Comparison of ENCODE assay signal across 34 cellular contexts in the genomic region with DNA sequence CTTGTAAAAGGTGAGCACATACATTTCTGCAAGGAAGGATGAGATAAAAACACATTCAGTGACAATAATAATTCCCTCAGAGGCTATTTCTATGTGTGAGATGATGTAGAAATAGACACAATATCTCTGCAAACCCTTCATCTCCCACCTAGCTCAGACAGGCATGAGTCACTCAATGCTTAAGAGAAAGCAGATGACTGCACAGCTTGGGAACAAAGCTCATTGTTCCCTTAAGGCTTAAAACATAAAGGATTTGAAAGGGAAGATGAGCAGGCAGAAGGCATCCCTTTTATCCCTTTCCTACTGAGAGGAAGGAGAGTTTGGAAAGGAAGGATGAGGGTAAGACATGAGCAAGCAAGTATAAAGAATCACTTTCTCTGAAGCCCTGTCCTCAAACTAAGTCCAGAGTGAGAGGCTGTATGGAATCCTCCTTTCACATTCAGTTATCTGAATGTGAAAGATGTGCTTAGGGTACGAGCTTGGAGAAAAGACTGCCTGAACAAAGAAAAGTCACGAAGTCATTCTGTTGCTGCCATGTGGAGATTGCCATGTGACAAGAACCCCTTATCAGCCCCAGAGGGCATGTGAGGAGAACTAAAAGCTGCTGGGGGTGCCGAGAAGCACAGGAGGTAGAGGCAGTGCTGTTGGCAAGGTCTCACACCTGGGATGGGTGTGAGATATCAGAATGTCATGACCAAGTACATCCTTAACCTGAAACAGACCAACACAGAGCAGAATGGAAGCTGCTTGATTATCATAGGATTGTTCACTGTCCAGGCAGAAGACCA. TPM values are rescaled to one million over a fixed set of nuclear protein-coding genes. Genes with fewer than 3 reads are reported as not detected.
DNase-seq lines count a peak whose midpoint lies in the region; ATAC-seq and TF ChIP-seq lines count a peak whose summit lies in the region.
"Had no signal": no experiment of that assay in that cellular context is flagged by ENCODE, and none has a peak within 500 bp of the region (broad histone marks: within the 10 kb centered on the region; RNA-seq: fewer than 3 reads in every experiment).

No MANE protein-coding gene starts in this region.

- H3K27ac ChIP-seq in GM23338 (ENCODE audit: low read depth): no peak overlapping the region
- H3K27ac ChIP-seq: gastrocnemius medialis, hepatocyte, prostate gland, tibial nerve had no signal

- peaks cover 74% of the 10 kb centered on the region for H3K9me3 Mint-ChIP-seq in GM23338

- H3K4me2 ChIP-seq in GM23338: no peak overlapping the region
- H3K4me2 ChIP-seq: hepatocyte had no signal

- DNase-seq in GM23338 (ENCODE audit: low spot score) (no peak), OCI-M1 (lab: John Stamatoyannopoulos, UW) (peak; percentile 88), epithelial cell of esophagus (ENCODE audit: low read depth) (peak; percentile 17), pons (ENCODE audit: low spot score) (peak; percentile 50)
- DNase-seq: ACHN; activated CD4-positive, alpha-beta T cell treated with anti-CD3 and anti-CD28 coated beads, Interleukin-2, amount 10 ng/mL, durations not matched to agents 24 days and 14 days; activated effector memory CD4-positive, alpha-beta T cell treated with anti-CD3 and anti-CD28 coated beads, Interleukin-2, amount 50 U/mL, for 16 hours; activated T-cell treated with anti-CD3 and anti-CD28 coated beads, Interleukin-2, amount 50 U/mL, for 1 hour; effector CD4-positive, alpha-beta T cell; gastrocnemius medialis; HCEC 1CT; left cardiac atrium; NCI-H1105 treated with DMSO at 0.1 percent for 48 hours; NCI-H2029; NCI-H226; SHP77; stimulated activated naive CD4-positive, alpha-beta T cell treated with Interleukin-2 at 50 U/mL for 16 hours; SW 1271; T1000 had no signal

- no peak for ATAC-seq in GM23338
- no peak for ATAC-seq in GM19035 (IDR thresholded peaks at IDR 0.05; ENCODE audit: unreplicated experiment)
- ATAC-seq in HG02938 (IDR thresholded peaks at IDR 0.05; ENCODE audit: unreplicated experiment): no peak
- no peak for ATAC-seq in GM19351 (IDR thresholded peaks at IDR 0.05; ENCODE audit: unreplicated experiment)
- ATAC-seq: gastrocnemius medialis, K562, left cardiac atrium, Panc1 had no signal

- H3K27me3 Mint-ChIP-seq in GM23338 (ENCODE audit: insufficient read depth, low read depth, poor library complexity): no peaks in the 10 kb centered on the region
- H3K27me3 Mint-ChIP-seq: activated CD4-positive, alpha-beta T cell treated with anti-CD3 and anti-CD28 coated beads, Interleukin-2, amount 10 ng/mL, durations not matched to agents 24 days and 14 days; central memory CD8-positive, alpha-beta T cell had no signal

- H3K36me3 ChIP-seq in GM23338 (ENCODE audit: insufficient read depth): no peaks in the 10 kb centered on the region
- H3K36me3 ChIP-seq: gastrocnemius medialis, prostate gland, tibial nerve had no signal

- no peaks in the 10 kb centered on the region for H3K27me3 ChIP-seq in GM23338 (ENCODE audit: insufficient read depth)
- H3K27me3 ChIP-seq: gastrocnemius medialis, hepatocyte, tibial nerve had no signal

- no peaks in the 10 kb centered on the region for H3K4me1 Mint-ChIP-seq in GM23338
- H3K4me1 Mint-ChIP-seq: activated CD4-positive, alpha-beta T cell treated with anti-CD3 and anti-CD28 coated beads, Interleukin-2, amount 10 ng/mL, durations not matched to agents 24 days and 14 days; central memory CD8-positive, alpha-beta T cell had no signal

- H3F3A ChIP-seq in GM23338 (replicated peaks; ENCODE audit: low read depth): no peaks in the 10 kb centered on the region

- H2AFZ ChIP-seq in GM23338: peak overlapping the region; percentile 81; the same call in 1 of the 2 replicates
- H2AFZ ChIP-seq: hepatocyte had no signal

- H3K4me3 Mint-ChIP-seq in GM23338: no peak overlapping the region
- H3K4me3 Mint-ChIP-seq: activated CD4-positive, alpha-beta T cell treated with anti-CD3 and anti-CD28 coated beads, Interleukin-2, amount 10 ng/mL, durations not matched to agents 24 days and 14 days; central memory CD8-positive, alpha-beta T cell; neural crest cell had no signal

- H3K27ac Mint-ChIP-seq in GM23338: 0 out of 2 replicates have a peak overlapping the region, but pooled peaks have one; percentile 62
- H3K27ac Mint-ChIP-seq: activated CD4-positive, alpha-beta T cell treated with anti-CD3 and anti-CD28 coated beads, Interleukin-2, amount 10 ng/mL, durations not matched to agents 24 days and 14 days had no signal

- H3K4me3 ChIP-seq in GM23338 (no peak overlapping the region), epithelial cell of esophagus (ENCODE audit: low read length) (no peak overlapping the region)
- H3K4me3 ChIP-seq: gastrocnemius medialis, hepatocyte, K562, prostate gland, tibial nerve had no signal

- H3K36me3 Mint-ChIP-seq in GM23338 (ENCODE audit: low read depth): peaks cover 10% of the 10 kb centered on the region; the same call in 2 of the 3 replicates

- TF ChIP-seq CTCF in GM23338 (conservative IDR thresholded peaks at IDR 0.05; ENCODE audit: low read depth in 2 of 2) (no peak), epithelial cell of esophagus (IDR thresholded peaks at IDR 0.05; ENCODE audit: insufficient read depth, low read depth, low read length, missing control alignments) (no peak)

- peaks cover 12% of the 10 kb centered on the region; the same call in 1 of the 2 replicates for H3K9me2 ChIP-seq in GM23338 (ENCODE audit: insufficient read depth)

- H4K20me1 ChIP-seq in GM23338 (replicated peaks; ENCODE audit: insufficient read depth): no peaks in the 10 kb centered on the region

- peaks cover 5% of the 10 kb centered on the region; the same call in 1 of the 2 replicates for H3K4me1 ChIP-seq in GM23338 (ENCODE audit: insufficient read depth)
- H3K4me1 ChIP-seq: gastrocnemius medialis, prostate gland, tibial nerve had no signal

- no peaks in the 10 kb centered on the region for H3K79me2 ChIP-seq in GM23338 (replicated peaks; ENCODE audit: insufficient read depth)
- H3K79me2 ChIP-seq: hepatocyte had no signal

TF ChIP-seq in GM23338, 12 proteins besides CTCF, POLR2A, EP300 and RAD21:
- TF ChIP-seq POLR2AphosphoS5 (IDR thresholded peaks at IDR 0.05; ENCODE audit: low read depth) (no peak), EZH2 (IDR thresholded peaks at IDR 0.05; ENCODE audit: low read depth, unreplicated experiment) (no peak)

RNA-seq across cellular contexts. Expression of gene CNTNAP4, which starts 58.2 kb away (rescaled TPM):
- total RNA-seq in GM23338 (2014; rRNA removed; shearing (Covaris generic)): not detected in 2 replicates
- not detected in 2 replicates for polyA plus RNA-seq in GM23338 (2016; fragmentation: Nextera tagmentation; extraction: Ambion mirVana)
- total RNA-seq: activated CD4-positive, alpha-beta T cell treated with anti-CD3 and anti-CD28 coated beads, Interleukin-2, amount 10 ng/mL, durations not matched to agents 24 days and 14 days; activated CD8-positive, alpha-beta memory T cell treated with anti-CD3 and anti-CD28 coated beads for 36 hours; K562; lung microvascular endothelial cell; M059J had no signal
- polyA plus RNA-seq: BJ, esophagus, K562 had no signal
